In the genomic region with DNA sequence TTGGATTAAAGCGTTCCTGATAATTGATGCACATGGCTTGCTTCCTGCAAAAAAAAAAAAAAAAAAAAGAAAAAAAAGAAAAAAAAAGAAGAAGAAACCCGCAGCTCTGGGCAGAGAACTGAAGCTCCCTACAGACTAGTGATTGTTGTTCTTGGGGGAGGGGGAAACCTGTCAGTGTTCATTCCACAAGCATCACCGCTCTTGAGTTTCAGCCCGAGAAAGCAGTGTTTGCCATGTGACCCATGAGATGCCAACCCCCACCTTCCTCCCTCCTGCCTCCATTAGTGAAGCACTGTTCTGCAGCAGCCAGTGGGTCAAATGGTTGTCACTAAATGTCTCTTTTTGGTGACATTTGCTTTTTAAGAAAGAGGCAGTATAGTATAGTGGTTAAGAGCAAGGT, we compare ENCODE assay signal across 14 cellular contexts. TPM values are rescaled to one million over a fixed set of nuclear protein-coding genes. Genes with fewer than 3 reads are reported as not detected.
A peak's percentile ranks its signal among the peaks of the same experiment; 100 is the strongest.
DNase-seq lines count a peak whose midpoint lies in the region; ATAC-seq, FAIRE-seq and TF ChIP-seq lines count a peak whose summit lies in the region.
"Had no signal": no experiment of that assay in that cellular context is flagged by ENCODE, and none has a peak within 500 bp of the region (broad histone marks: within the 10 kb centered on the region; RNA-seq: fewer than 3 reads in every experiment).

No MANE protein-coding gene starts in this region.

- no peak for TF ChIP-seq RAD21 in H1 (IDR thresholded peaks at IDR 0.05 in 1 of 2, conservative IDR thresholded peaks at IDR 0.05 in 1 of 2; ENCODE audit: low read depth in 2 of 2, low read length in 2 of 2)

- peak overlapping the region; percentile 85 to 100 for H3K4me2 ChIP-seq in H1 (ENCODE audit: insufficient read depth in 1 of 2, low read depth in 2 of 2, low read length in 2 of 2)

- H3K27me3 Mint-ChIP-seq in CD8-positive, alpha-beta T cell (ENCODE audit: low read depth) = peaks cover 41% of the 10 kb centered on the region
- peaks cover 23% of the 10 kb centered on the region for H3K27me3 Mint-ChIP-seq in mesothelial cell of epicardium (ENCODE audit: low read depth)

- peaks cover 4 to 37% of the 10 kb centered on the region in 2 experiments; a peak in 3 of 4 replicates for H3K79me2 ChIP-seq in H1 (ENCODE audit: control insufficient read depth in 1 of 2, insufficient read depth in 2 of 2, low read length in 2 of 2)

- no peak overlapping the region for H2BK120ac ChIP-seq in H1 (replicated peaks; ENCODE audit: low read depth, low read length)

- H2BK15ac ChIP-seq in H1 (ENCODE audit: low read length) = no peak overlapping the region

- H3K4me1 Mint-ChIP-seq in CD8-positive, alpha-beta T cell (ENCODE audit: low read depth) = peaks cover 13% of the 10 kb centered on the region
- peaks cover 36% of the 10 kb centered on the region for H3K4me1 Mint-ChIP-seq in mesothelial cell of epicardium

- 15% methylated on average over 3 of the region's 4 CpGs; no CpG with 5 or more reads in 1 of the 2 experiments for WGBS in H1 (ENCODE audit: extremely low coverage in 1 of 2, insufficient coverage in 1 of 2, insufficient read length in 1 of 2, insufficient replicate concordance in 2 of 2, low coverage in 1 of 2, low lambda C conversion rate in 2 of 2, missing lambda C conversion rate in 1 of 2), 2 experiments

- no peak overlapping the region for H3K27ac Mint-ChIP-seq in CD8-positive, alpha-beta T cell
- H3K27ac Mint-ChIP-seq in mesothelial cell of epicardium = peak overlapping the region; percentile 84
- H3K27ac Mint-ChIP-seq: activated T-cell treated with anti-CD3 and anti-CD28 coated beads, Interleukin-2, amount 50 U/mL, for 24 hours; B cell had no signal

- no peak for TF ChIP-seq CTCF in CD8-positive, alpha-beta T cell (IDR thresholded peaks at IDR 0.05)
- TF ChIP-seq CTCF in H1 (IDR thresholded peaks at IDR 0.05; ENCODE audit: control extremely low read depth in 1 of 3, insufficient read depth in 1 of 3, low read depth in 1 of 3, low read length in 3 of 3) (no peak), mesothelial cell of epicardium (IDR thresholded peaks at IDR 0.05; ENCODE audit: unreplicated experiment) (no peak)

- no peak overlapping the region for H3K4ac ChIP-seq in H1 (replicated peaks; ENCODE audit: insufficient read length, low read depth, low read length)

- DNase-seq in CD8-positive, alpha-beta T cell = no peak
- peak; percentile 13 for DNase-seq in NCI-H1105 (lab: John Stamatoyannopoulos, UW)
- no peak for DNase-seq in H1 (ENCODE audit: low read depth in 1 of 2, low spot score in 2 of 2)
- DNase-seq in mesothelial cell of epicardium (ENCODE audit: low spot score in 2 of 2, unreplicated experiment in 2 of 2) = no peak
- no peak for DNase-seq in T-helper 9 cell
- DNase-seq in activated CD4-positive, CD25-positive, alpha-beta regulatory T cell treated with anti-CD3 and anti-CD28 coated beads, Interleukin-2, amount 50 U/mL, for 72 hours = no peak
- DNase-seq in NK-92 (lab: John Stamatoyannopoulos, UW; ENCODE audit: unreplicated experiment) = no peak
- DNase-seq: activated T-cell treated with anti-CD3 and anti-CD28 coated beads, Interleukin-2, amount 50 U/mL, for 24 hours; brain microvascular endothelial cell; Right ventricle myocardium superior had no signal

- H3K27ac ChIP-seq in CD8-positive, alpha-beta T cell (ENCODE audit: low read depth, low read length) = no peak overlapping the region
- no peak overlapping the region for H3K27ac ChIP-seq in H1 (ENCODE audit: low read depth, low read length)
- H3K27ac ChIP-seq: brain microvascular endothelial cell, thoracic aorta had no signal

- H2BK5ac ChIP-seq in H1 (ENCODE audit: low read depth, low read length) = no peak overlapping the region

- H2BK12ac ChIP-seq in H1 (ENCODE audit: low read depth, low read length) = no peak overlapping the region

- no peak overlapping the region for H4K5ac ChIP-seq in H1 (ENCODE audit: insufficient read length, low read depth, low read length)

- H3K36me3 ChIP-seq in CD8-positive, alpha-beta T cell (ENCODE audit: insufficient read depth, low read length) = no peaks in the 10 kb centered on the region
- H3K36me3 ChIP-seq in H1 (ENCODE audit: control insufficient read depth in 2 of 4, insufficient read depth in 4 of 4, low read length in 3 of 4) = no peaks in the 10 kb centered on the region
- H3K36me3 ChIP-seq: brain microvascular endothelial cell, thoracic aorta had no signal

- H3K9ac ChIP-seq in H1 (replicated peaks in 1 of 4; ENCODE audit: extremely low read depth in 1 of 4, low read depth in 3 of 4, low read length in 3 of 4) = no peak overlapping the region

- H2AFZ ChIP-seq in H1 (ENCODE audit: low read length) = no peak overlapping the region

- no peak overlapping the region for H2BK20ac ChIP-seq in H1 (ENCODE audit: low read length)

- peak overlapping the region; percentile 43 for H3K4me3 Mint-ChIP-seq in CD8-positive, alpha-beta T cell
- H3K4me3 Mint-ChIP-seq in mesothelial cell of epicardium = peak overlapping the region; percentile 88

- H3K4me3 ChIP-seq in CD8-positive, alpha-beta T cell (ENCODE audit: low read depth, low read length) = no peak overlapping the region
- H3K4me3 ChIP-seq in H1 (ENCODE audit: extremely low read depth in 1 of 4, insufficient read depth in 2 of 4, low read depth in 3 of 4, low read length in 4 of 4) = peak overlapping the region; percentile 65 to 78 (median 72); a peak in 6 of 8 replicates
- H3K4me3 ChIP-seq: K562 had no signal

- H3K4me1 ChIP-seq in CD8-positive, alpha-beta T cell (ENCODE audit: insufficient read depth, low read length) = peaks cover 9% of the 10 kb centered on the region
- peaks cover 1 to 18% (median 6%) of the 10 kb centered on the region in 4 experiments; a peak in 5 of 7 replicates for H3K4me1 ChIP-seq in H1 (replicated peaks in 1 of 4; ENCODE audit: control insufficient read depth in 3 of 4, insufficient read depth in 4 of 4, low read length in 3 of 4)

- ATAC-seq in CD8-positive, alpha-beta T cell = no peak
- ATAC-seq in GM21723 (IDR thresholded peaks at IDR 0.05; ENCODE audit: unreplicated experiment) = no peak
- ATAC-seq: K562 had no signal

- peaks cover 11% of the 10 kb centered on the region for H3K27me3 ChIP-seq in CD8-positive, alpha-beta T cell (ENCODE audit: insufficient read depth, low read length)
- peaks cover 0 to 12% (median 8%) of the 10 kb centered on the region in 4 experiments; a peak in 6 of 7 replicates for H3K27me3 ChIP-seq in H1 (replicated peaks in 1 of 4; ENCODE audit: control insufficient read depth in 3 of 4, extremely low read depth in 1 of 4, insufficient read depth in 3 of 4, low read length in 3 of 4)

- H3K79me1 ChIP-seq in H1 (ENCODE audit: low read depth, low read length) = no peaks in the 10 kb centered on the region; the same call in 1 of the 2 replicates

- no peak overlapping the region for H3K56ac ChIP-seq in H1 (replicated peaks; ENCODE audit: insufficient read length, low read depth, low read length)

- no peaks in the 10 kb centered on the region for H3K9me3 Mint-ChIP-seq in CD8-positive, alpha-beta T cell
- peaks cover 4% of the 10 kb centered on the region for H3K9me3 Mint-ChIP-seq in mesothelial cell of epicardium
- H3K9me3 Mint-ChIP-seq: activated T-cell treated with anti-CD3 and anti-CD28 coated beads, Interleukin-2, amount 50 U/mL, for 24 hours had no signal

- intact Hi-C loops in CD8-positive, alpha-beta T cell (cut with DNase I, micrococcal nuclease) = no loop called here

- FAIRE-seq in H1 (lab: Jason Lieb, UNC) = no peak
- FAIRE-seq: K562 had no signal

- no peak overlapping the region for H3K14ac ChIP-seq in H1 (ENCODE audit: insufficient read length)

- no peak overlapping the region for H4K8ac ChIP-seq in H1 (ENCODE audit: extremely low read depth, insufficient read depth, low read length)

- H3K9me3 ChIP-seq in CD8-positive, alpha-beta T cell (ENCODE audit: low read length) = no peaks in the 10 kb centered on the region
- H3K9me3 ChIP-seq in H1 (ENCODE audit: insufficient read depth in 2 of 2, low read depth in 1 of 2, low read length in 1 of 2) = no peaks in the 10 kb centered on the region
- H3K9me3 ChIP-seq: thoracic aorta had no signal

- peaks cover 16% of the 10 kb centered on the region for H3K23me2 ChIP-seq in H1 (ENCODE audit: low read depth, low read length)

- H3K23ac ChIP-seq in H1 (ENCODE audit: insufficient read length) = no peak overlapping the region

- H3K18ac ChIP-seq in H1 (ENCODE audit: extremely low read depth, low read length) = no peak overlapping the region

- no peak overlapping the region for H4K91ac ChIP-seq in H1 (replicated peaks; ENCODE audit: insufficient read length, low read length)

- CTCF ChIA-PET in CD8-positive, alpha-beta T cell (lab: Charles Lee) = no interaction called here
- CTCF ChIA-PET in H1 (lab: Charles Lee; ENCODE audit: partially characterized antibody) = interaction anchor here (2.0 to 2.9 kb wide), 2 partner anchors 27 to 69 kb away, joined by 7 to 17 read pairs; partner anchors contain the start of gene CFAP52

- no peak for TF ChIP-seq EP300 in H1 (IDR thresholded peaks at IDR 0.05; ENCODE audit: borderline replicate concordance in 1 of 2, low read depth in 2 of 2, low read length in 2 of 2)

- H4K20me1 ChIP-seq in H1 (replicated peaks in 1 of 2; ENCODE audit: control insufficient read depth in 1 of 2, insufficient read depth in 2 of 2, low read length in 2 of 2) = peaks cover 2 to 6% of the 10 kb centered on the region in 2 experiments

- no peak overlapping the region for H2AK5ac ChIP-seq in H1 (ENCODE audit: low read depth, low read length)

- H3K36me3 Mint-ChIP-seq in CD8-positive, alpha-beta T cell = no peaks in the 10 kb centered on the region
- H3K36me3 Mint-ChIP-seq in mesothelial cell of epicardium = no peaks in the 10 kb centered on the region

- no peak for TF ChIP-seq POLR2A in H1 (IDR thresholded peaks at IDR 0.05; ENCODE audit: control extremely low read depth in 1 of 2, low read depth in 2 of 2, low read length in 2 of 2)

- POLR2A ChIA-PET in CD8-positive, alpha-beta T cell (lab: Charles Lee) = no interaction called here
- POLR2A ChIA-PET in H1 (lab: Charles Lee; ENCODE audit: partially characterized antibody) = interaction anchor here (0.6 to 1.9 kb wide), 3 partner anchors 10 to 22 kb away, joined by 3 to 6 read pairs (median 6); no protein-coding TSS in a partner anchor

TF ChIP-seq in H1, 55 proteins besides CTCF, POLR2A, EP300 and RAD21 (continues in another document):
- no peak for TF ChIP-seq NANOG (IDR thresholded peaks at IDR 0.05; ENCODE audit: insufficient read depth, low read depth, low read length, poor library complexity, severe bottlenecking)
- no peak for TF ChIP-seq SUZ12 (IDR thresholded peaks at IDR 0.05; ENCODE audit: low read length)

RNA-seq across cellular contexts. Expression of gene USP43, which starts 1.7 kb away (rescaled TPM):
- under 1 TPM; 0.22 to 0.30 TPM for total RNA-seq in CD8-positive, alpha-beta T cell
- total RNA-seq in H1 (2021; fragmentation: NEBNext Ultra II Directional; extraction: Animal tissue kit (Norgen Biotek cat#: 25700)) = 6.9 and 7.2 TPM in 2 replicates
- polyA plus RNA-seq in H1 (2011; rRNA removed) = 3.0 and 5.6 TPM in 2 replicates
- 5.5 TPM for polyA plus RNA-seq in H1 (2011; cell fraction: cytosol; rRNA removed)
- polyA plus RNA-seq in H1 (2011; cell fraction: nucleus; rRNA removed) = 13.1 TPM
- 3.7 to 5.8 TPM (median 5.2 TPM) in 4 replicates for polyA plus RNA-seq in H1 (2012, experiment 1 of 2)
- polyA plus RNA-seq in H1 (2012, experiment 2 of 2) = 2.9 TPM
- polyA plus RNA-seq in H1 (2013, experiment 1 of 2) = 3.4 TPM
- 3.1 TPM for polyA plus RNA-seq in H1 (2013, experiment 2 of 2)
- polyA minus RNA-seq in H1 (2011; rRNA and poly(A)+ RNA removed) = 9.1 and 10.0 TPM in 2 replicates
- polyA minus RNA-seq in H1 (2011; cell fraction: cytosol; rRNA and poly(A)+ RNA removed) = 5.4 TPM
- 7.8 TPM for polyA minus RNA-seq in H1 (2011; cell fraction: nucleus; rRNA and poly(A)+ RNA removed)
- 8.9 to 10.2 TPM (median 9.7 TPM) in 3 replicates for total RNA-seq in mesothelial cell of epicardium
- total RNA-seq: Right ventricle myocardium superior had no signal
